In genomic region chr11:64071849-64072248, GRCh38 we compare ENCODE assay signal across 22 cellular contexts. TPM values are rescaled to one million over a fixed set of nuclear protein-coding genes. Genes with fewer than 3 reads are reported as not detected.
"Had no signal": no experiment of that assay in that cellular context is flagged by ENCODE, and none has a peak within 500 bp of the region (broad histone marks: within the 10 kb centered on the region; RNA-seq: fewer than 3 reads in every experiment).

No MANE protein-coding gene starts in this region.

- H3K4me1 Mint-ChIP-seq: naive B cell had no signal

- H3K4me3 Mint-ChIP-seq: activated CD4-positive, alpha-beta memory T cell treated with anti-CD3 and anti-CD28 coated beads for 36 hours; activated CD4-positive, alpha-beta T cell treated with anti-CD3 and anti-CD28 coated beads for 36 hours; activated CD8-positive, alpha-beta memory T cell treated with anti-CD3 and anti-CD28 coated beads, Interleukin-2, amount 10 ng/mL, durations not matched to agents 7 days and 5 days; activated naive CD4-positive, alpha-beta T cell treated with anti-CD3 and anti-CD28 coated beads, Interleukin-2, amount 10 ng/mL, durations not matched to agents 7 days and 5 days; naive B cell; T-cell had no signal

- H3K9ac ChIP-seq: SK-N-SH had no signal

- H3K36me3 ChIP-seq: cardiac muscle cell, heart left ventricle had no signal

- H3K27me3 ChIP-seq: cardiac muscle cell, heart left ventricle, testis had no signal

- H3K36me3 Mint-ChIP-seq: activated CD4-positive, alpha-beta memory T cell treated with anti-CD3 and anti-CD28 coated beads for 36 hours; activated CD8-positive, alpha-beta memory T cell treated with anti-CD3 and anti-CD28 coated beads, Interleukin-2, amount 10 ng/mL, durations not matched to agents 7 days and 5 days; activated naive CD4-positive, alpha-beta T cell treated with anti-CD3 and anti-CD28 coated beads, Interleukin-2, amount 10 ng/mL, durations not matched to agents 7 days and 5 days; naive B cell; T-cell had no signal

- H3K9me3 Mint-ChIP-seq: activated CD4-positive, alpha-beta memory T cell treated with anti-CD3 and anti-CD28 coated beads for 36 hours; activated naive CD4-positive, alpha-beta T cell treated with anti-CD3 and anti-CD28 coated beads, Interleukin-2, amount 10 ng/mL, durations not matched to agents 7 days and 5 days; activated T-helper 2 cell treated with anti-CD3 and anti-CD28 coated beads, Interferon-gamma antibody, Interleukin-2, Interleukin-4, amounts not matched to agents 10 μg/mL and 5 μg/mL and 100 μg/mL, durations not matched to agents 14 hours and 24 hours and 36 hours; naive B cell; T-cell had no signal

- H3K9me3 ChIP-seq: heart left ventricle, SK-N-SH, testis had no signal

- H3K27ac ChIP-seq: cardiac muscle cell, epithelial cell of prostate, heart left ventricle, testis, VCaP had no signal

- H3K4me1 ChIP-seq: testis had no signal

- H3K4me2 ChIP-seq: SK-N-SH had no signal

- H3K4me3 ChIP-seq: cardiac muscle cell, heart left ventricle, lung, testis had no signal

- H3K27ac Mint-ChIP-seq: activated CD4-positive, alpha-beta memory T cell treated with anti-CD3 and anti-CD28 coated beads for 36 hours; activated CD4-positive, alpha-beta T cell treated with anti-CD3 and anti-CD28 coated beads for 36 hours; activated CD8-positive, alpha-beta memory T cell treated with anti-CD3 and anti-CD28 coated beads, Interleukin-2, amount 10 ng/mL, durations not matched to agents 7 days and 5 days; activated naive CD4-positive, alpha-beta T cell treated with anti-CD3 and anti-CD28 coated beads, Interleukin-2, amount 10 ng/mL, durations not matched to agents 7 days and 5 days; activated T-helper 2 cell treated with anti-CD3 and anti-CD28 coated beads, Interferon-gamma antibody, Interleukin-2, Interleukin-4, amounts not matched to agents 10 μg/mL and 5 μg/mL and 100 μg/mL, durations not matched to agents 14 hours and 24 hours and 36 hours; naive B cell; T-cell had no signal

- H3K27me3 Mint-ChIP-seq: activated CD4-positive, alpha-beta memory T cell treated with anti-CD3 and anti-CD28 coated beads for 36 hours; activated CD4-positive, alpha-beta T cell treated with anti-CD3 and anti-CD28 coated beads for 36 hours; activated CD8-positive, alpha-beta memory T cell treated with anti-CD3 and anti-CD28 coated beads, Interleukin-2, amount 10 ng/mL, durations not matched to agents 7 days and 5 days; activated naive CD4-positive, alpha-beta T cell treated with anti-CD3 and anti-CD28 coated beads, Interleukin-2, amount 10 ng/mL, durations not matched to agents 7 days and 5 days; T-cell had no signal

- ATAC-seq: activated CD4-positive, alpha-beta T cell treated with anti-CD3 and anti-CD28 coated beads for 36 hours; activated CD8-positive, alpha-beta memory T cell treated with anti-CD3 and anti-CD28 coated beads, Interleukin-2, amount 10 ng/mL, durations not matched to agents 7 days and 5 days; left colon; right cardiac atrium; stimulated activated naive CD8-positive, alpha-beta T cell treated with anti-CD3 and anti-CD28 coated beads, Interleukin-15, Interleukin-2, amounts not matched to agents 100 U/mL and 50 U/mL, for 24 hours; T-cell had no signal

- DNase-seq: activated CD4-positive, alpha-beta memory T cell treated with anti-CD3 and anti-CD28 coated beads for 36 hours; activated CD4-positive, alpha-beta T cell treated with anti-CD3 and anti-CD28 coated beads for 36 hours; activated CD8-positive, alpha-beta memory T cell treated with anti-CD3 and anti-CD28 coated beads, Interleukin-2, amount 10 ng/mL, durations not matched to agents 7 days and 5 days; activated naive CD4-positive, alpha-beta T cell treated with anti-CD3 and anti-CD28 coated beads, Interleukin-2, amount 10 ng/mL, durations not matched to agents 7 days and 5 days; activated T-cell treated with anti-CD3 and anti-CD28 coated beads, Interleukin-2, amount 50 U/mL, for 1 hour; foreskin melanocyte; heart left ventricle; left colon; naive B cell; right cardiac atrium; SK-N-SH; small intestine; stimulated activated CD4-positive, alpha-beta T cell treated with anti-CD3 and anti-CD28 coated beads, Interleukin-4, amount 100 ng/mL, for 24 hours; stimulated activated naive CD8-positive, alpha-beta T cell treated with anti-CD3 and anti-CD28 coated beads, Interleukin-15, Interleukin-2, amounts not matched to agents 100 U/mL and 50 U/mL, for 24 hours; T-cell; T1000; testis had no signal

RNA-seq across cellular contexts. Expression of gene FLRT1, which starts 36.1 kb away (rescaled TPM):
- total RNA-seq: activated CD8-positive, alpha-beta memory T cell treated with anti-CD3 and anti-CD28 coated beads, Interleukin-2, amount 10 ng/mL, durations not matched to agents 7 days and 5 days; activated T-helper 2 cell treated with anti-CD3 and anti-CD28 coated beads, Interferon-gamma antibody, Interleukin-2, Interleukin-4, amounts not matched to agents 10 μg/mL and 5 μg/mL and 100 μg/mL, durations not matched to agents 14 hours and 24 hours and 36 hours; T-cell had no signal
